Comparison of ENCODE assay signal across 21 cellular contexts in genomic region chr16:65114527-65114926, GRCh38. TPM values are rescaled to one million over a fixed set of nuclear protein-coding genes. Genes with fewer than 3 reads are reported as not detected.
"Had no signal": no experiment of that assay in that cellular context is flagged by ENCODE, and none has a peak within 500 bp of the region (broad histone marks: within the 10 kb centered on the region; RNA-seq: fewer than 3 reads in every experiment).

No MANE protein-coding gene starts in this region.

- H3K9me3 ChIP-seq: left ventricle myocardium inferior, neutrophil, spleen, tibial artery, uterus had no signal

- FAIRE-seq: kidney had no signal

- ATAC-seq: activated CD8-positive, alpha-beta T cell treated with anti-CD3 and anti-CD28 coated beads for 36 hours; activated T-helper 17 cell treated with anti-CD3 and anti-CD28 coated beads, Interleukin-2, amount 50 U/mL, for 72 hours; naive thymus-derived CD4-positive, alpha-beta T cell; sciatic nerve; stimulated activated naive B cell treated with anti-CD40 and anti-IgM and Interleukin-4, amounts not matched to agents 10 μg/mL and 1 μg/mL and 100 μg/mL, for 72 hours had no signal

- H3K4me3 Mint-ChIP-seq: activated CD8-positive, alpha-beta T cell treated with anti-CD3 and anti-CD28 coated beads for 36 hours; activated naive CD8-positive, alpha-beta T cell treated with anti-CD3 and anti-CD28 coated beads for 36 hours; activated T-helper 17 cell treated with anti-CD3 and anti-CD28 coated beads, Interleukin-2, amount 50 U/mL, for 72 hours; memory B cell; naive thymus-derived CD4-positive, alpha-beta T cell; stimulated activated naive B cell treated with anti-CD40 and anti-IgM and Interleukin-4, amounts not matched to agents 10 μg/mL and 1 μg/mL and 100 μg/mL, for 72 hours had no signal

- DNase-seq: activated CD4-positive, alpha-beta T cell treated with anti-CD3 and anti-CD28 coated beads for 48 hours; activated CD4-positive, CD25-positive, alpha-beta regulatory T cell; activated CD8-positive, alpha-beta T cell treated with anti-CD3 and anti-CD28 coated beads for 36 hours; activated naive CD4-positive, alpha-beta T cell; activated naive CD8-positive, alpha-beta T cell treated with anti-CD3 and anti-CD28 coated beads for 36 hours; activated T-cell treated with anti-CD3 and anti-CD28 coated beads, Interleukin-2, amount 50 U/mL, for 1 hour; foreskin melanocyte; kidney; left ventricle myocardium inferior; naive thymus-derived CD4-positive, alpha-beta T cell; spleen; stimulated activated CD4-positive, alpha-beta T cell treated with anti-CD3 and anti-CD28 coated beads, Interleukin-4, amount 100 ng/mL, for 4 hours; stimulated activated naive B cell treated with anti-CD40 and anti-IgM and Interleukin-4, amounts not matched to agents 10 μg/mL and 1 μg/mL and 100 μg/mL, for 72 hours; T1000; tibial artery; uterus had no signal

- H3K27me3 Mint-ChIP-seq: memory B cell had no signal

- H3K36me3 Mint-ChIP-seq: activated naive CD8-positive, alpha-beta T cell treated with anti-CD3 and anti-CD28 coated beads for 36 hours; memory B cell; naive thymus-derived CD4-positive, alpha-beta T cell; stimulated activated naive B cell treated with anti-CD40 and anti-IgM and Interleukin-4, amounts not matched to agents 10 μg/mL and 1 μg/mL and 100 μg/mL, for 72 hours had no signal

- H3K4me1 Mint-ChIP-seq: activated naive CD8-positive, alpha-beta T cell treated with anti-CD3 and anti-CD28 coated beads for 36 hours; activated T-helper 17 cell treated with anti-CD3 and anti-CD28 coated beads, Interleukin-2, amount 50 U/mL, for 72 hours; memory B cell; naive thymus-derived CD4-positive, alpha-beta T cell; stimulated activated naive B cell treated with anti-CD40 and anti-IgM and Interleukin-4, amounts not matched to agents 10 μg/mL and 1 μg/mL and 100 μg/mL, for 72 hours had no signal

- H3K27ac ChIP-seq: left ventricle myocardium inferior, neutrophil, spleen, uterus had no signal

- H3K27ac Mint-ChIP-seq: activated CD8-positive, alpha-beta T cell treated with anti-CD3 and anti-CD28 coated beads for 36 hours; activated naive CD8-positive, alpha-beta T cell treated with anti-CD3 and anti-CD28 coated beads for 36 hours; activated T-helper 17 cell treated with anti-CD3 and anti-CD28 coated beads, Interleukin-2, amount 50 U/mL, for 72 hours; memory B cell; naive thymus-derived CD4-positive, alpha-beta T cell; stimulated activated naive B cell treated with anti-CD40 and anti-IgM and Interleukin-4, amounts not matched to agents 10 μg/mL and 1 μg/mL and 100 μg/mL, for 72 hours had no signal

- H3K4me3 ChIP-seq: left ventricle myocardium inferior, tibial artery, uterus had no signal

- H3K4me1 ChIP-seq: uterus had no signal

- H3K9me3 Mint-ChIP-seq: activated CD8-positive, alpha-beta T cell treated with anti-CD3 and anti-CD28 coated beads for 36 hours; stimulated activated naive B cell treated with anti-CD40 and anti-IgM and Interleukin-4, amounts not matched to agents 10 μg/mL and 1 μg/mL and 100 μg/mL, for 72 hours had no signal

- H3K36me3 ChIP-seq: left ventricle myocardium inferior, neutrophil, spleen, tibial artery, uterus had no signal

- H3K27me3 ChIP-seq: tibial artery, uterus had no signal

RNA-seq across cellular contexts. Expression of gene CDH11, which starts 7.3 kb away (rescaled TPM):
- total RNA-seq: activated CD8-positive, alpha-beta T cell treated with anti-CD3 and anti-CD28 coated beads for 36 hours; activated naive CD8-positive, alpha-beta T cell treated with anti-CD3 and anti-CD28 coated beads for 36 hours; activated T-helper 17 cell treated with anti-CD3 and anti-CD28 coated beads, Interleukin-2, amount 50 U/mL, for 72 hours; naive thymus-derived CD4-positive, alpha-beta T cell; T-helper 1 cell treated with Interleukin-12 subunit alpha and Interleukin-12 subunit beta and Interleukin-4 antibody, amounts not matched to agents 30 ng/mL and 1 ng/mL, for 36 hours had no signal
- polyA plus RNA-seq: naive thymus-derived CD4-positive, alpha-beta T cell had no signal
